In genomic region chr3:14369675-14370669, GRCh38 we compare ENCODE assay signal across 10 cellular contexts. TPM values are rescaled to one million over a fixed set of nuclear protein-coding genes. Genes with fewer than 3 reads are reported as not detected.
A peak's percentile ranks its signal among the peaks of the same experiment; 100 is the strongest.
DNase-seq lines count a peak whose midpoint lies in the region; ATAC-seq, FAIRE-seq and TF ChIP-seq lines count a peak whose summit lies in the region.
"Had no signal": no experiment of that assay in that cellular context is flagged by ENCODE, and none has a peak within 500 bp of the region (broad histone marks: within the 10 kb centered on the region; RNA-seq: fewer than 3 reads in every experiment).

No MANE protein-coding gene starts in this region.

- no peaks in the 10 kb centered on the region for H3K27me3 ChIP-seq in thyroid gland

- peak overlapping the region in 1 of 3 donors; percentile 44 for H3K27ac ChIP-seq in thyroid gland
- H3K27ac ChIP-seq: SK-N-MC had no signal

- FAIRE-seq in RCC 7860 (lab: Jason Lieb, UNC): no peak

- no peaks in the 10 kb centered on the region for H3K36me3 ChIP-seq in thyroid gland

- 67 to 70% methylated on average over 15 of the region's 15 CpGs for WGBS in thyroid gland, 2 donors

- DNase-seq in NCI-H82 (lab: John Stamatoyannopoulos, UW) (peak; percentile 61), NCI-H82 treated with DMSO at 0.1 percent for 48 hours (lab: John Stamatoyannopoulos, UW; ENCODE audit: unreplicated experiment) (no peak), OCI-M1 (lab: John Stamatoyannopoulos, UW) (peak; percentile 7), iPS DF 4.7 (ENCODE audit: extremely low read depth, low spot score) (peak; percentile 44), thyroid gland (peak; percentile 68 to 70), D341Med (ENCODE audit: low spot score) (no peak), RCC 7860 (ENCODE audit: low spot score) (no peak)
- DNase-seq: activated CD8-positive, alpha-beta memory T cell treated with anti-CD3 and anti-CD28 coated beads, Interleukin-2, amount 50 U/mL, for 48 hours had no signal

- no peak for ATAC-seq in HG03457 (IDR thresholded peaks at IDR 0.05; ENCODE audit: unreplicated experiment)

- intact Hi-C loops in thyroid gland (cut with DNase I): loop anchor here (10.0 kb wide), 1 partner anchor 165 kb away; no protein-coding TSS in a partner anchor

- peaks cover 17 to 56% of the 10 kb centered on the region in 2 donors for H3K4me1 ChIP-seq in thyroid gland

- H3K9me3 ChIP-seq in thyroid gland: no peaks in the 10 kb centered on the region

- no peak for TF ChIP-seq POLR2A in thyroid gland (IDR thresholded peaks at IDR 0.05)

- H3K4me3 ChIP-seq in thyroid gland (replicated peaks in 1 of 3): no peak overlapping the region
- H3K4me3 ChIP-seq: SK-N-MC had no signal

- TF ChIP-seq CTCF in thyroid gland (IDR thresholded peaks at IDR 0.05): peak in 2 of 6 experiments; percentile 17 to 21

RNA-seq across cellular contexts. Expression of gene SLC6A6, which starts 32.4 kb away (rescaled TPM):
- total RNA-seq in thyroid gland: 10 to 100 TPM; 42.7 to 98.0 (median 72.5) TPM

Comparison
In these comparisons a context has a peak if more than half of its experiments do, and no peak if none do; other contexts are left out.
1. DNase-seq: peak in NCI-H82 (single experiment), OCI-M1 (single experiment), iPS DF 4.7 (single experiment) and thyroid gland (2 of 2); none in NCI-H82 treated with DMSO at 0.1 percent for 48 hours (single experiment), D341Med (single experiment) and RCC 7860 (single experiment).